ENCODE assay signal across 32 cellular contexts in the genomic region with DNA sequence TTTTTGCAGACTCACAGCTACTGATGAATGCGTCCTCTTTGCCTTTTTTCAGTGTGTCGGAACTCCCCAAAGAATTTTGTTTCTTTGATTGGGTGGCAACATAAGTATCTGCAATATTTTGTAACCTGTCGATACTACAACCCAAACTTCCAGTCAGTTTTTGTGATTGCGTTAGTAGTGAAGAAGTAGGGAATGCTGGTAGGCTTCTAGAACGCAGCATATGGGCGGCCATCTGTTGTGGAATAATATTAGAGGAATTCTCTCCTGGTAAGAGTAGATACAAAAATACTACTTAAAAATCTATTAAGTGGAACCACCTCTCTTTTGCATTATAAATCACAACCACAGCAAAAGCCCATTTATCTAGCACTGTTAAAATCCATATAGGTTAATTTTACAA.
"Had no signal": no experiment of that assay in that cellular context is flagged by ENCODE, and none has a peak within 500 bp of the region (broad histone marks: within the 10 kb centered on the region; RNA-seq: fewer than 3 reads in every experiment).

No MANE protein-coding gene starts in this region.

- H3K27me3 Mint-ChIP-seq: activated CD4-positive, alpha-beta memory T cell treated with anti-CD3 and anti-CD28 coated beads for 36 hours; activated naive CD8-positive, alpha-beta T cell treated with anti-CD3 and anti-CD28 coated beads for 36 hours; naive thymus-derived CD8-positive, alpha-beta T cell; T-helper 17 cell had no signal

- H3K79me2 ChIP-seq: parathyroid adenoma had no signal

- DNase-seq: activated CD4-positive, alpha-beta memory T cell treated with anti-CD3 and anti-CD28 coated beads for 36 hours; activated CD4-positive, alpha-beta T cell treated with anti-CD3 and anti-CD28 coated beads for 48 hours; activated CD8-positive, alpha-beta memory T cell treated with anti-CD3 and anti-CD28 coated beads, Interleukin-2, amount 50 U/mL, for 4 hours; activated effector memory CD4-positive, alpha-beta T cell treated with anti-CD3 and anti-CD28 coated beads, Interleukin-2, amount 50 U/mL, for 16 hours; activated naive CD4-positive, alpha-beta T cell treated with anti-CD3 and anti-CD28 coated beads for 36 hours; activated naive CD8-positive, alpha-beta T cell treated with anti-CD3 and anti-CD28 coated beads for 36 hours; activated T-cell treated with anti-CD3 and anti-CD28 coated beads, Interleukin-2, amount 50 U/mL, for 1 hour; aorta; head of caudate nucleus; hippocampal formation; immature natural killer cell; kidney; midbrain; naive thymus-derived CD8-positive, alpha-beta T cell; occipital lobe; sigmoid colon; small intestine; stimulated activated naive CD4-positive, alpha-beta T cell; T-helper 17 cell; T1000; WERI-Rb-1 had no signal

- H3K27ac Mint-ChIP-seq: activated CD4-positive, alpha-beta memory T cell treated with anti-CD3 and anti-CD28 coated beads for 36 hours; activated naive CD4-positive, alpha-beta T cell treated with anti-CD3 and anti-CD28 coated beads for 36 hours; activated naive CD8-positive, alpha-beta T cell treated with anti-CD3 and anti-CD28 coated beads for 36 hours; activated T-helper 1 cell treated with anti-CD3 and anti-CD28 coated beads, Interleukin-12 subunit alpha, Interleukin-12 subunit beta, Interleukin-2, Interleukin-4 antibody, amounts not matched to agents 30 ng/mL and 10 ng/mL and 1 ng/mL, durations not matched to agents 14 hours and 24 hours and 36 hours; naive thymus-derived CD8-positive, alpha-beta T cell; T-helper 17 cell had no signal

- H3K27ac ChIP-seq: adrenal gland, body of pancreas, coronary artery, gastroesophageal sphincter, parathyroid adenoma, psoas muscle, sigmoid colon, tibial nerve, WERI-Rb-1 had no signal

- H3K4me3 Mint-ChIP-seq: activated CD4-positive, alpha-beta memory T cell treated with anti-CD3 and anti-CD28 coated beads for 36 hours; activated naive CD4-positive, alpha-beta T cell treated with anti-CD3 and anti-CD28 coated beads for 36 hours; activated naive CD8-positive, alpha-beta T cell treated with anti-CD3 and anti-CD28 coated beads for 36 hours; activated T-helper 1 cell treated with anti-CD3 and anti-CD28 coated beads, Interleukin-12 subunit alpha, Interleukin-12 subunit beta, Interleukin-2, Interleukin-4 antibody, amounts not matched to agents 30 ng/mL and 10 ng/mL and 1 ng/mL, durations not matched to agents 14 hours and 24 hours and 36 hours; immature natural killer cell; naive thymus-derived CD8-positive, alpha-beta T cell; neural crest cell; T-helper 17 cell had no signal

- H2AFZ ChIP-seq: parathyroid adenoma had no signal

- H3K4me3 ChIP-seq: adrenal gland, body of pancreas, coronary artery, gastroesophageal sphincter, psoas muscle, sigmoid colon, tibial nerve had no signal

- H3K9me3 ChIP-seq: adrenal gland, body of pancreas, gastroesophageal sphincter, psoas muscle, sigmoid colon, tibial nerve had no signal

- H3K27me3 ChIP-seq: adrenal gland, body of pancreas, gastroesophageal sphincter, sigmoid colon, tibial nerve had no signal

- H3K4me1 Mint-ChIP-seq: activated naive CD8-positive, alpha-beta T cell treated with anti-CD3 and anti-CD28 coated beads for 36 hours; immature natural killer cell; naive thymus-derived CD8-positive, alpha-beta T cell; neural crest cell had no signal

- H3K9ac ChIP-seq: parathyroid adenoma had no signal

- H3K4me1 ChIP-seq: adrenal gland, body of pancreas, gastroesophageal sphincter, parathyroid adenoma, psoas muscle, sigmoid colon, tibial nerve had no signal

- H3K9me3 Mint-ChIP-seq: activated CD4-positive, alpha-beta memory T cell treated with anti-CD3 and anti-CD28 coated beads for 36 hours; activated naive CD4-positive, alpha-beta T cell treated with anti-CD3 and anti-CD28 coated beads for 36 hours; activated naive CD8-positive, alpha-beta T cell treated with anti-CD3 and anti-CD28 coated beads for 36 hours; activated T-helper 1 cell treated with anti-CD3 and anti-CD28 coated beads, Interleukin-12 subunit alpha, Interleukin-12 subunit beta, Interleukin-2, Interleukin-4 antibody, amounts not matched to agents 30 ng/mL and 10 ng/mL and 1 ng/mL, durations not matched to agents 14 hours and 24 hours and 36 hours; immature natural killer cell; naive thymus-derived CD8-positive, alpha-beta T cell; neural crest cell had no signal

- ATAC-seq: activated CD4-positive, CD25-positive, alpha-beta regulatory T cell treated with anti-CD3 and anti-CD28 coated beads, Interleukin-2, amount 50 U/mL, for 24 hours; body of pancreas; gastroesophageal sphincter; left colon; naive thymus-derived CD8-positive, alpha-beta T cell; psoas muscle; T-helper 17 cell had no signal
